27 cellular contexts compared by ENCODE assay signal in genomic region chr3:102378216-102378615, GRCh38. TPM values are rescaled to one million over a fixed set of nuclear protein-coding genes. Genes with fewer than 3 reads are reported as not detected.
DNase-seq lines count a peak whose midpoint lies in the region; ATAC-seq, FAIRE-seq and TF ChIP-seq lines count a peak whose summit lies in the region.
"Had no signal": no experiment of that assay in that cellular context is flagged by ENCODE, and none has a peak within 500 bp of the region (broad histone marks: within the 10 kb centered on the region; RNA-seq: fewer than 3 reads in every experiment).

No MANE protein-coding gene starts in this region.

- no peak overlapping the region for H3K27ac Mint-ChIP-seq in HFFc6
- H3K27ac Mint-ChIP-seq: CD8-positive, alpha-beta memory T cell; T-helper 17 cell had no signal

- no peak for TF ChIP-seq EP300 in upper lobe of left lung (IDR thresholded peaks at IDR 0.05)

- H3K27me3 ChIP-seq in bronchial epithelial cell (ENCODE audit: control insufficient read depth, insufficient read depth, low read length) = no peaks in the 10 kb centered on the region
- no peaks in the 10 kb centered on the region for H3K27me3 ChIP-seq in upper lobe of left lung

- no peak for ATAC-seq in upper lobe of left lung (ENCODE audit: low FRiP score in 2 of 2)
- ATAC-seq: GM12878, T-helper 17 cell had no signal

- peaks cover 5% of the 10 kb centered on the region; the same call in 1 of the 2 replicates for H3K27me3 Mint-ChIP-seq in HFFc6 (ENCODE audit: insufficient read depth)
- H3K27me3 Mint-ChIP-seq: CD8-positive, alpha-beta memory T cell had no signal

- no peak overlapping the region for H3K4me3 Mint-ChIP-seq in HFFc6
- H3K4me3 Mint-ChIP-seq: CD8-positive, alpha-beta memory T cell; T-helper 17 cell had no signal

- no peak overlapping the region for H3K27ac ChIP-seq in upper lobe of left lung
- H3K27ac ChIP-seq: C4-2B, HL-60, SK-N-MC had no signal

- TF ChIP-seq POLR2A in upper lobe of left lung (IDR thresholded peaks at IDR 0.05) = no peak

- peak; percentile 19 for DNase-seq in NCI-H146 (lab: John Stamatoyannopoulos, UW)
- DNase-seq in NCI-H146 treated with DMSO at 0.1 percent for 48 hours (lab: John Stamatoyannopoulos, UW; ENCODE audit: unreplicated experiment) = no peak
- DNase-seq in M059J (ENCODE audit: low read depth) = peak; percentile 36
- peak; percentile 80 for DNase-seq in NCI-H69 (lab: John Stamatoyannopoulos, UW)
- peak; percentile 99 for DNase-seq in bronchial epithelial cell (ENCODE audit: low read depth)
- no peak for DNase-seq in HFFc6
- DNase-seq in activated naive CD4-positive, alpha-beta T cell (lab: John Stamatoyannopoulos, UW) = no peak
- no peak for DNase-seq in upper lobe of left lung
- DNase-seq: CD8-positive, alpha-beta memory T cell; DMS79; H7; KBM-7; NCI-H1092 treated with DMSO at 0.1 percent for 48 hours; NCI-H1694 treated with DMSO at 0.1 percent for 48 hours; NCI-H2107; NCI-H774; SHP77; SW 1271; T-helper 17 cell had no signal

- WGBS in upper lobe of left lung, 2 donors = 66 to 69% methylated on average over 4 of the region's 4 CpGs

- FAIRE-seq in bronchial epithelial cell (lab: Jason Lieb, UNC) = no peak
- FAIRE-seq: D721Med, GM12878 had no signal

- H3K9me3 Mint-ChIP-seq in HFFc6 = no peaks in the 10 kb centered on the region
- H3K9me3 Mint-ChIP-seq: CD8-positive, alpha-beta memory T cell had no signal

- H3K36me3 Mint-ChIP-seq in HFFc6 (ENCODE audit: low read depth) = no peaks in the 10 kb centered on the region
- H3K36me3 Mint-ChIP-seq: CD8-positive, alpha-beta memory T cell had no signal

- H3K36me3 ChIP-seq in bronchial epithelial cell (ENCODE audit: control insufficient read depth, insufficient read depth, low read length) = no peaks in the 10 kb centered on the region
- H3K36me3 ChIP-seq in upper lobe of left lung = no peaks in the 10 kb centered on the region

- H3K9me3 ChIP-seq in upper lobe of left lung = no peaks in the 10 kb centered on the region

- H3K4me1 ChIP-seq in upper lobe of left lung = no peaks in the 10 kb centered on the region

- H3K4me3 ChIP-seq in bronchial epithelial cell (ENCODE audit: low read depth, low read length) = no peak overlapping the region
- H3K4me3 ChIP-seq in upper lobe of left lung = no peak overlapping the region
- H3K4me3 ChIP-seq: GM12878, SK-N-MC had no signal

- no peak for TF ChIP-seq CTCF in bronchial epithelial cell (IDR thresholded peaks at IDR 0.05; ENCODE audit: insufficient read depth, low read length, severe bottlenecking)
- TF ChIP-seq CTCF in HFFc6 (IDR thresholded peaks at IDR 0.05) = no peak
- no peak for TF ChIP-seq CTCF in upper lobe of left lung (IDR thresholded peaks at IDR 0.05)

- H3K4me1 Mint-ChIP-seq in HFFc6 (ENCODE audit: low read depth) = no peaks in the 10 kb centered on the region
- H3K4me1 Mint-ChIP-seq: CD8-positive, alpha-beta memory T cell; T-helper 17 cell had no signal

RNA-seq across cellular contexts. Expression of gene ZPLD1, which starts 56.6 kb away (rescaled TPM):
- total RNA-seq in M059J (2014; rRNA removed; shearing (Covaris generic)) = 0.20 TPM in 1 of 2 replicates, not detected in the other
- total RNA-seq in bronchial epithelial cell = 2.6 and 3.9 TPM in 2 replicates
- under 1 TPM in 3 of 6 experiments, not detected in 3; 0.07 to 0.19 (median 0.12) TPM for total RNA-seq in HFFc6 (2021; fragmentation: NEBNext Ultra II Directional; extraction: Animal tissue kit (Norgen Biotek cat#: 25700))
- total RNA-seq in upper lobe of left lung = not detected
- total RNA-seq: A172; CD8-positive, alpha-beta memory T cell; GM12878; H7; NCI-H460; OCI-LY7; T-helper 17 cell had no signal

Comparison
In these comparisons a context has a peak if more than half of its experiments do, and no peak if none do; other contexts are left out.
1. DNase-seq: peak in NCI-H146 (single experiment), M059J (single experiment), NCI-H69 (single experiment) and bronchial epithelial cell (single experiment); none in NCI-H146 treated with DMSO at 0.1 percent for 48 hours (single experiment), HFFc6 (single experiment), activated naive CD4-positive, alpha-beta T cell (0 of 4) and upper lobe of left lung (0 of 2).